8 cellular contexts compared by ENCODE assay signal in genomic region chr17:47693667-47694017, GRCh38. TPM values are rescaled to one million over a fixed set of nuclear protein-coding genes. Genes with fewer than 3 reads are reported as not detected.
A peak's percentile ranks its signal among the peaks of the same experiment; 100 is the strongest.
DNase-seq lines count a peak whose midpoint lies in the region; ATAC-seq and TF ChIP-seq lines count a peak whose summit lies in the region.

No MANE protein-coding gene starts in this region.

- WGBS in endodermal cell (ENCODE audit: insufficient coverage in 1 of 2, insufficient read length in 1 of 2), 2 experiments: 0% methylated on average over 4 to 28 of the region's 37 CpGs
- WGBS in neuronal stem cell (ENCODE audit: extremely low coverage in 2 of 2, insufficient read length in 2 of 2, insufficient replicate concordance in 1 of 2), 2 donors: no CpG with 5 or more reads among the region's 37 CpGs

- no peak overlapping the region for H3K4ac ChIP-seq in neuronal stem cell (ENCODE audit: low read length)

- peak overlapping the region; percentile 59 for H3K9ac ChIP-seq in endodermal cell (ENCODE audit: extremely low read depth, low read length, poor library complexity, severe bottlenecking)
- peak overlapping the region; percentile 40 for H3K9ac ChIP-seq in neuronal stem cell (ENCODE audit: low read depth, low read length, poor library complexity)

- H3K4me2 ChIP-seq in neuronal stem cell (ENCODE audit: insufficient read depth, low read length, poor library complexity, severe bottlenecking): peak overlapping the region; percentile 82

- H2AFZ ChIP-seq in neuronal stem cell (ENCODE audit: low read length): peak overlapping the region; percentile 88

- H3K36me3 ChIP-seq in endodermal cell (ENCODE audit: control insufficient read depth, insufficient read depth, low read length) (peaks cover 3% of the 10 kb centered on the region), neuronal stem cell (replicated peaks in 1 of 2; ENCODE audit: control insufficient read depth in 2 of 2, insufficient read depth in 2 of 2, low read length in 2 of 2) (peaks cover 4 to 6% of the 10 kb centered on the region in 2 donors)

- H3K4me1 Mint-ChIP-seq in endodermal cell: peaks cover 18% of the 10 kb centered on the region

- no peak overlapping the region for H3K23ac ChIP-seq in neuronal stem cell (ENCODE audit: low read depth, low read length, poor library complexity)

- no peaks in the 10 kb centered on the region for H3K27me3 ChIP-seq in endodermal cell (ENCODE audit: control insufficient read depth, insufficient read depth, low read length, poor library complexity, severe bottlenecking)
- H3K27me3 ChIP-seq in neuronal stem cell (ENCODE audit: control insufficient read depth in 3 of 3, insufficient read depth in 3 of 3, low read depth in 1 of 3, low read length in 3 of 3): no peaks in the 10 kb centered on the region

- DNase-seq in GM12864 (ENCODE audit: low read depth) (no peak), OCI-M1 (lab: John Stamatoyannopoulos, UW) (peak; percentile 69), endodermal cell (no peak), neuronal stem cell (ENCODE audit: low spot score) (no peak), cerebellum (ENCODE audit: low spot score) (no peak), A172 (ENCODE audit: low spot score) (no peak)
- no peak for DNase-seq in stimulated activated CD4-positive, alpha-beta T cell treated with anti-CD3 and anti-CD28 coated beads, Interleukin-1b, Interleukin-23, amount 100 ng/mL, for 48 hours

- H3K18ac ChIP-seq in neuronal stem cell (ENCODE audit: low read length): peak overlapping the region; percentile 91

- H2BK15ac ChIP-seq in neuronal stem cell (ENCODE audit: low read length): peak overlapping the region; percentile 62

- peaks cover 8% of the 10 kb centered on the region for H3K79me1 ChIP-seq in neuronal stem cell (ENCODE audit: low read depth, low read length)

- no peak overlapping the region for H3K27ac ChIP-seq in endodermal cell (ENCODE audit: low read depth, low read length)
- H3K27ac ChIP-seq in neuronal stem cell (replicated peaks; ENCODE audit: low read length): peak overlapping the region; percentile 88

- H3K27ac Mint-ChIP-seq in endodermal cell: peak overlapping the region; percentile 67

- no peak overlapping the region for H2BK120ac ChIP-seq in neuronal stem cell (ENCODE audit: low read depth, low read length)

- no peaks in the 10 kb centered on the region for H3K9me3 Mint-ChIP-seq in endodermal cell

- TF ChIP-seq CTCF in GM12864 (IDR thresholded peaks at IDR 0.05; ENCODE audit: low read depth, low read length, missing control alignments) (no peak), endodermal cell (conservative IDR thresholded peaks at IDR 0.05) (no peak)

- H3K4me3 ChIP-seq in GM12864 (ENCODE audit: low read depth, low read length) (peak overlapping the region; percentile 26), endodermal cell (ENCODE audit: low read length) (peak overlapping the region; percentile 80), neuronal stem cell (ENCODE audit: low read length in 2 of 2) (peak overlapping the region; percentile 75 to 77)

- no peak for ATAC-seq in HG03571 (IDR thresholded peaks at IDR 0.05; ENCODE audit: unreplicated experiment)

- H4K8ac ChIP-seq in neuronal stem cell (ENCODE audit: low read depth, low read length): no peak overlapping the region

- no peak overlapping the region for H2BK12ac ChIP-seq in neuronal stem cell (ENCODE audit: low read length)

- H3K36me3 Mint-ChIP-seq in endodermal cell (ENCODE audit: low read depth): peaks cover 10% of the 10 kb centered on the region

- peak overlapping the region; percentile 71 for H2BK5ac ChIP-seq in neuronal stem cell (ENCODE audit: low read length)

- H3K4me1 ChIP-seq in endodermal cell (ENCODE audit: control insufficient read depth, insufficient read depth, low read length): peaks cover 11% of the 10 kb centered on the region
- H3K4me1 ChIP-seq in neuronal stem cell (ENCODE audit: control insufficient read depth in 2 of 2, insufficient read depth in 1 of 2, low read depth in 1 of 2, low read length in 2 of 2): peaks cover 20 to 24% of the 10 kb centered on the region in 2 donors

- H3K27me3 Mint-ChIP-seq in endodermal cell (ENCODE audit: insufficient read depth): peaks cover 1% of the 10 kb centered on the region

- peak overlapping the region; percentile 84 for H3K4me3 Mint-ChIP-seq in endodermal cell

- H2AK5ac ChIP-seq in neuronal stem cell (ENCODE audit: low read depth, low read length): no peak overlapping the region

- no peak overlapping the region for H3K14ac ChIP-seq in neuronal stem cell (ENCODE audit: low read length)

- H4K91ac ChIP-seq in neuronal stem cell (ENCODE audit: low read depth, low read length, poor library complexity): no peak overlapping the region

- H3K9me3 ChIP-seq in endodermal cell (ENCODE audit: control insufficient read depth, low read length) (no peaks in the 10 kb centered on the region), neuronal stem cell (replicated peaks in 1 of 2; ENCODE audit: control insufficient read depth in 2 of 2, insufficient read depth in 1 of 2, low read depth in 1 of 2, low read length in 2 of 2) (no peaks in the 10 kb centered on the region)

RNA-seq across cellular contexts. Expression of gene TBKBP1, which starts 0.3 kb away (rescaled TPM):
- 10 to 100 TPM; 14.5 to 22.9 TPM for total RNA-seq in endodermal cell
- 17.3 TPM for polyA plus RNA-seq in endodermal cell (2013, experiment 1 of 2)
- 16.7 TPM for polyA plus RNA-seq in endodermal cell (2013, experiment 2 of 2)
- 12.8 TPM for polyA plus RNA-seq in neuronal stem cell (2013, experiment 1 of 2)
- 13.4 TPM for polyA plus RNA-seq in neuronal stem cell (2013, experiment 2 of 2)
- total RNA-seq in cerebellum: 10.5 TPM
- 3.3 and 5.5 TPM in 2 replicates for total RNA-seq in A172 (2014; rRNA removed; shearing (Covaris generic))

RNA-seq across cellular contexts. Expression of gene TBX21, which starts 39.4 kb away (rescaled TPM):
- not detected for total RNA-seq in endodermal cell
- not detected for polyA plus RNA-seq in endodermal cell (2013, experiment 1 of 2)
- not detected for polyA plus RNA-seq in endodermal cell (2013, experiment 2 of 2)
- polyA plus RNA-seq in neuronal stem cell (2013, experiment 1 of 2): not detected
- polyA plus RNA-seq in neuronal stem cell (2013, experiment 2 of 2): 0.01 TPM
- 0.45 TPM for total RNA-seq in cerebellum
- total RNA-seq in A172 (2014; rRNA removed; shearing (Covaris generic)): not detected in 2 replicates

RNA-seq across cellular contexts. Expression of gene KPNB1, which starts 43.9 kb away (rescaled TPM):
- total RNA-seq in endodermal cell (100 to 1,000 TPM; 452 to 500 TPM), cerebellum (122 TPM)
- polyA plus RNA-seq in endodermal cell (2013, experiment 1 of 2): 347 TPM
- 324 TPM for polyA plus RNA-seq in endodermal cell (2013, experiment 2 of 2)
- polyA plus RNA-seq in neuronal stem cell (2013, experiment 1 of 2): 208 TPM
- 239 TPM for polyA plus RNA-seq in neuronal stem cell (2013, experiment 2 of 2)
- 360 and 467 TPM in 2 replicates for total RNA-seq in A172 (2014; rRNA removed; shearing (Covaris generic))

Comparison
In these comparisons a context has a peak if more than half of its experiments do, and no peak if none do; other contexts are left out.
1. H3K4me3 ChIP-seq: peak in every context shown above with its lines; median percentile 80 in endodermal cell; 76 in neuronal stem cell; 26 in GM12864.